1 cellular context compared by ENCODE assay signal in genomic region chr9:127506814-127507750, GRCh38.
TF ChIP-seq lines count a peak whose summit lies in the region.

No MANE protein-coding gene starts in this region.

TF ChIP-seq in A549, 52 proteins besides CTCF, POLR2A, EP300 and RAD21 (continued from another document):
- TF ChIP-seq KDM5A (IDR thresholded peaks at IDR 0.05) (no peak), SREBF2 (IDR thresholded peaks at IDR 0.05) (no peak), HES2 (IDR thresholded peaks at IDR 0.05) (no peak), ATOH8 (CRISPR knock-in tag; IDR thresholded peaks at IDR 0.05; ENCODE audit: low read depth) (no peak)
